Comparison of ENCODE assay signal across 8 cellular contexts in the genomic region with DNA sequence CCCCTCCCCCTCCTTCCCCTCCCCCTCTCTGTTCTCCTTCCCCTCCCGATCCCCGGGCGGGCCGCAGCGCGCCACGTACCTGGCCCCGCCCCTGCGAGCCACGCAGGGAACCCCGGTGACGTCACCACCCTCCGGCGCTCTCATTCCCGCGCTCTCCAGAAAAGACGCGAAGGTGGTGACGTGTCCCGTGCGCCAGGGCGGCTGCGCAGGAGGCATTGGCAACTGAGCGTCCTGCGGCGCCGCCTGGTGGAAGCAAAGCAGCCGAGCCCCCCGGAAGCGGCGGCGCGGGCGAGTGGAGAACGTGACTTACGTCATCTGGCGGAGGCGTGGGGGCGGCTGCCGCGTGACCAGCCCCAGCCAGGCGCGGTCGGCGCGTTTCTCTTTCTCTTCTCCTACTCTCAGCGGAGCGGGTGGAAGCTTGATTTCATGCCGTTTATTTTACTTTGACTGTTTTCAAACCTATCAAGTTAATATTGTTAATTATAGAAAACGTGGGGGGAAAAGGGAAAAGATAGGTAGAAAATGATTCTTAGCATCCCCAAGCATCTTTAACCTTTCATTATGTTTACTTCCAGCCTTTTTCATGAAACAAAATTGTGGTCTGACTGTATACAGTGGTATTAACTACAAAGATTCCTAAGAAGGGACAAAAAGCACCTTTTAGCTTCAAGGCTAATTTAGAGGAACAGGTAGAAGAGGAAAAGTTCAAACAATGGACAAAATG. TPM values are rescaled to one million over a fixed set of nuclear protein-coding genes. Genes with fewer than 3 reads are reported as not detected.
A peak's percentile ranks its signal among the peaks of the same experiment; 100 is the strongest.
DNase-seq lines count a peak whose midpoint lies in the region; ATAC-seq, FAIRE-seq and TF ChIP-seq lines count a peak whose summit lies in the region.

No MANE protein-coding gene starts in this region.

- H3K4me3 Mint-ChIP-seq in activated T-helper 2 cell treated with anti-CD3 and anti-CD28 coated beads, Interferon-gamma antibody, Interleukin-2, Interleukin-4, amounts not matched to agents 10 μg/mL and 5 μg/mL and 100 μg/mL, durations not matched to agents 14 hours and 24 hours and 36 hours (ENCODE audit: low read depth): peak overlapping the region; percentile 84
- peak overlapping the region; percentile 78 to 83 (median 80) for H3K4me3 Mint-ChIP-seq in nephron

- peak; percentile 53; the same call in 1 of the 2 replicates for TF ChIP-seq POLR2A in H54 (IDR thresholded peaks at IDR 0.05; ENCODE audit: low read depth, low read length)

- H3K9me3 Mint-ChIP-seq in activated T-helper 2 cell treated with anti-CD3 and anti-CD28 coated beads, Interferon-gamma antibody, Interleukin-2, Interleukin-4, amounts not matched to agents 10 μg/mL and 5 μg/mL and 100 μg/mL, durations not matched to agents 14 hours and 24 hours and 36 hours: no peaks in the 10 kb centered on the region
- H3K9me3 Mint-ChIP-seq in nephron: no peaks in the 10 kb centered on the region

- peak overlapping the region; percentile 41 for H3K4me3 ChIP-seq in LNCaP clone FGC (ENCODE audit: low read depth, low read length)

- peaks cover 4% of the 10 kb centered on the region for H3K36me3 Mint-ChIP-seq in activated T-helper 2 cell treated with anti-CD3 and anti-CD28 coated beads, Interferon-gamma antibody, Interleukin-2, Interleukin-4, amounts not matched to agents 10 μg/mL and 5 μg/mL and 100 μg/mL, durations not matched to agents 14 hours and 24 hours and 36 hours (ENCODE audit: low read depth)
- no peaks in the 10 kb centered on the region for H3K36me3 Mint-ChIP-seq in nephron (ENCODE audit: low read depth)

- peak; percentile 85 for TF ChIP-seq CTCF in LNCaP clone FGC (IDR thresholded peaks at IDR 0.05; ENCODE audit: control insufficient read depth, extremely low read depth, insufficient read depth)
- TF ChIP-seq CTCF in nephron (IDR thresholded peaks at IDR 0.05; ENCODE audit: unreplicated experiment in 3 of 3): peak; percentile 93 to 97 (median 97)

- no peaks in the 10 kb centered on the region for H3K27me3 Mint-ChIP-seq in activated T-helper 2 cell treated with anti-CD3 and anti-CD28 coated beads, Interferon-gamma antibody, Interleukin-2, Interleukin-4, amounts not matched to agents 10 μg/mL and 5 μg/mL and 100 μg/mL, durations not matched to agents 14 hours and 24 hours and 36 hours (ENCODE audit: low read depth)
- H3K27me3 Mint-ChIP-seq in nephron (ENCODE audit: low read depth): no peaks in the 10 kb centered on the region

- H3K4me1 Mint-ChIP-seq in activated T-helper 2 cell treated with anti-CD3 and anti-CD28 coated beads, Interferon-gamma antibody, Interleukin-2, Interleukin-4, amounts not matched to agents 10 μg/mL and 5 μg/mL and 100 μg/mL, durations not matched to agents 14 hours and 24 hours and 36 hours (ENCODE audit: low read depth): peaks cover 49% of the 10 kb centered on the region
- peaks cover 36% of the 10 kb centered on the region for H3K4me1 Mint-ChIP-seq in nephron

- in situ Hi-C loops in G401 (cut with HindIII; ENCODE audit: low sequenced_read_pairs): no loop called here

- no peak for FAIRE-seq in H54 (lab: Jason Lieb, UNC)

- intact Hi-C loops in activated T-helper 2 cell treated with anti-CD3 and anti-CD28 coated beads, Interferon-gamma antibody, Interleukin-2, Interleukin-4, amounts not matched to agents 10 μg/mL and 5 μg/mL and 100 μg/mL, durations not matched to agents 14 hours and 24 hours and 36 hours (cut with micrococcal nuclease): loop anchor here (1.0 to 2.0 kb wide), 8 partner anchors 18 to 228 kb away; a partner anchor contains a TSS

- peak overlapping the region; percentile 97 for H3K27ac Mint-ChIP-seq in activated T-helper 2 cell treated with anti-CD3 and anti-CD28 coated beads, Interferon-gamma antibody, Interleukin-2, Interleukin-4, amounts not matched to agents 10 μg/mL and 5 μg/mL and 100 μg/mL, durations not matched to agents 14 hours and 24 hours and 36 hours
- peak overlapping the region; percentile 94 to 98 (median 98) for H3K27ac Mint-ChIP-seq in nephron

- peak; percentile 94 for DNase-seq in G401 (ENCODE audit: low spot score)
- DNase-seq in H54 (ENCODE audit: insufficient read length, low spot score): peak; percentile 94
- peak; percentile 87 for DNase-seq in LNCaP clone FGC (ENCODE audit: low read depth)
- peak; percentile 100 for DNase-seq in RPMI8226
- peak; percentile 100 for DNase-seq in activated T-helper 2 cell treated with anti-CD3 and anti-CD28 coated beads, Interferon-gamma antibody, Interleukin-2, Interleukin-4, amounts not matched to agents 10 μg/mL and 5 μg/mL and 100 μg/mL, durations not matched to agents 14 hours and 24 hours and 36 hours (ENCODE audit: low spot score)
- DNase-seq in fibroblast of peridontal ligament (ENCODE audit: extremely low read depth): peak; percentile 99
- DNase-seq in stimulated activated naive CD8-positive, alpha-beta T cell treated with anti-CD3 and anti-CD28 coated beads, Interleukin-15, Interleukin-2, amounts not matched to agents 100 U/mL and 50 U/mL, for 24 hours: peak; percentile 100

- peak; percentile 78 for ATAC-seq in stimulated activated naive CD8-positive, alpha-beta T cell treated with anti-CD3 and anti-CD28 coated beads, Interleukin-15, Interleukin-2, amounts not matched to agents 100 U/mL and 50 U/mL, for 24 hours

RNA-seq across cellular contexts. Expression of a gene that starts 48.1 kb away (rescaled TPM):
- total RNA-seq in G401 (2014; rRNA removed; shearing (Covaris generic)): 5.3 and 6.8 TPM in 2 replicates
- total RNA-seq in activated T-helper 2 cell treated with anti-CD3 and anti-CD28 coated beads, Interferon-gamma antibody, Interleukin-2, Interleukin-4, amounts not matched to agents 10 μg/mL and 5 μg/mL and 100 μg/mL, durations not matched to agents 14 hours and 24 hours and 36 hours: 22.1 and 24.7 TPM in 2 replicates

RNA-seq across cellular contexts. Expression of a gene that starts 55.5 kb away (rescaled TPM):
- total RNA-seq in G401 (2014; rRNA removed; shearing (Covaris generic)): 150 and 167 TPM in 2 replicates
- total RNA-seq in activated T-helper 2 cell treated with anti-CD3 and anti-CD28 coated beads, Interferon-gamma antibody, Interleukin-2, Interleukin-4, amounts not matched to agents 10 μg/mL and 5 μg/mL and 100 μg/mL, durations not matched to agents 14 hours and 24 hours and 36 hours: 433 and 442 TPM in 2 replicates

Comparison
In these comparisons a context has a peak if more than half of its experiments do, and no peak if none do; other contexts are left out.
1. Peak in every context shown above with its lines: DNase-seq, ATAC-seq and H3K4me3 ChIP-seq.